In the genomic region with DNA sequence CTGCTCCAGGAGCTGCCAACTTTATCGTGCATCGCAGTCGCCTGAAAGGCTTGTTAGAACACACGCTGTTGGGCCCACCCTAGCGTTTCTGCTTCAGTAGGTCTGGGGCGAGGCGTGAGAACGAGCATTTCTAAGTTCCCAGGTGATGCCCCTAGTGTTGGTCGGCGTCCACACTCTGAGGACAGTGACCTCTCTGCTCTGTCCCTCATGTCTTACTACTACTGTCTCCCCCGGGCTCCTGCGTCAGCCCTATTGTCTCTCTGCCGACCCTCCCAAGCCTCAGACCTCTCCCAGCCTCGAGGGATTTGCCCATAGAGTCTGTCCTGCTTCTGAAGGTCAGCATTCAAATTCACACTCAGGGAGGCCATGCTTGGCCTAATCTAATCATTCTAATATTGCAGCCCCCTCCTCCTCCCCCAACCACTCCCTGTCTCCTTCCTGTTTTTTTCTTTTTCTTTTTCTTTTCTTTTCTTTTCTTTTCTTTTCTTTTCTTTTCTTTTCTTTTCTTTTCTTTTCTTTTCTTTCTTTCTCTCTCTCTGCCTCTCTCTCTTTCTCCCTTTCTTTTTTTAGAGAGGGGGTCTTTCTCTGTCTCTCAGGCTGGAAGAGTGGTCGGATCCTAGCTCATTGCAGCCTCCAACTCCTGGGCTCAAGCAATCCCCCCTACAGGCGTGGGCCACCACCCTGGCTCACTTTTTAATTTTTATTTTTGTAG, we compare ENCODE assay signal across 1 cellular context.
A peak's percentile ranks its signal among the peaks of the same experiment; 100 is the strongest.
TF ChIP-seq lines count a peak whose summit lies in the region.

No MANE protein-coding gene starts in this region.

TF ChIP-seq in HepG2, 621 proteins besides CTCF, POLR2A, EP300 and RAD21 (continued from another document and continues in another):
- TF ChIP-seq ZNF687 (CRISPR knock-in tag; IDR thresholded peaks at IDR 0.05), result peak; percentile 48; the same call in 1 of the 2 replicates
- TF ChIP-seq NR2C2 (CRISPR knock-in tag; IDR thresholded peaks at IDR 0.05; ENCODE audit: borderline replicate concordance), result no peak
- TF ChIP-seq E2F1 (CRISPR knock-in tag; IDR thresholded peaks at IDR 0.05), result no peak
- no peak for TF ChIP-seq ZNF83 (CRISPR knock-in tag; IDR thresholded peaks at IDR 0.05; ENCODE audit: borderline replicate concordance)
- TF ChIP-seq, protein P1, sequence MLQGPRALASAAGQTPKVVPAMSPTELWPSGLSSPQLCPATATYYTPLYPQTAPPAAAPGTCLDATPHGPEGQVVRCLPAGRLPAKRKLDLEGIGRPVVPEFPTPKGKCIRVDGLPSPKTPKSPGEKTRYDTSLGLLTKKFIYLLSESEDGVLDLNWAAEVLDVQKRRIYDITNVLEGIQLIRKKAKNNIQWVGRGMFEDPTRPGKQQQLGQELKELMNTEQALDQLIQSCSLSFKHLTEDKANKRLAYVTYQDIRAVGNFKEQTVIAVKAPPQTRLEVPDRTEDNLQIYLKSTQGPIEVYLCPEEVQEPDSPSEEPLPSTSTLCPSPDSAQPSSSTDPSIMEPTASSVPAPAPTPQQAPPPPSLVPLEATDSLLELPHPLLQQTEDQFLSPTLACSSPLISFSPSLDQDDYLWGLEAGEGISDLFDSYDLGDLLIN (CRISPR knock-in tag; IDR thresholded peaks at IDR 0.05; ENCODE audit: borderline replicate concordance), result 0 out of 2 replicates have a peak, but pooled peaks have one; percentile 33
- no peak for TF ChIP-seq MAFK (conservative IDR thresholded peaks at IDR 0.05 in 1 of 2, IDR thresholded peaks at IDR 0.05 in 1 of 2; ENCODE audit: low read length in 2 of 2)
- TF ChIP-seq HDAC1 (CRISPR knock-in tag; IDR thresholded peaks at IDR 0.05), result peak; percentile 10
- no peak for TF ChIP-seq REXO4 (CRISPR knock-in tag; IDR thresholded peaks at IDR 0.05; ENCODE audit: borderline replicate concordance)
- 0 out of 2 replicates have a peak, but pooled peaks have one; percentile 66 for TF ChIP-seq ZNF510 (CRISPR knock-in tag; IDR thresholded peaks at IDR 0.05; ENCODE audit: low read depth)
- no peak for TF ChIP-seq NKX3-1 (CRISPR knock-in tag; IDR thresholded peaks at IDR 0.05)
- TF ChIP-seq BATF2 (CRISPR knock-in tag; IDR thresholded peaks at IDR 0.05), result no peak
- TF ChIP-seq, protein P2, sequence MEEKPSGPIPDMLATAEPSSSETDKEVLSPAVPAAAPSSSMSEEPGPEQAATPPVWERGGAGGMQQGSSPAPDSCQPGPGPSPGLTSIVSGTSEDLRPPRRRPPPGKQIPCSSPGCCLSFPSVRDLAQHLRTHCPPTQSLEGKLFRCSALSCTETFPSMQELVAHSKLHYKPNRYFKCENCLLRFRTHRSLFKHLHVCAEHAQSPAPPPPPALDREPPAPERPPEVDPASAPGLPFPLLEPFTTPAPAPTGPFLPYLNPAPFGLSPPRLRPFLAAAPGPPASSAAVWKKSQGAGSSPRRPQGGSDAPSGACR (CRISPR knock-in tag; IDR thresholded peaks at IDR 0.05), result no peak
- TF ChIP-seq SP2 (CRISPR knock-in tag; IDR thresholded peaks at IDR 0.05), result no peak
- TF ChIP-seq KLF6 (CRISPR knock-in tag; IDR thresholded peaks at IDR 0.05), result no peak
- no peak for TF ChIP-seq MED13 (CRISPR knock-in tag; IDR thresholded peaks at IDR 0.05)
- no peak; the same call in 1 of the 2 replicates for TF ChIP-seq KDM5B (CRISPR knock-in tag; IDR thresholded peaks at IDR 0.05; ENCODE audit: borderline replicate concordance)
- peak; percentile 1; the same call in 1 of the 2 replicates for TF ChIP-seq YEATS4 (CRISPR knock-in tag; IDR thresholded peaks at IDR 0.05; ENCODE audit: borderline replicate concordance)
- TF ChIP-seq, protein P3, sequence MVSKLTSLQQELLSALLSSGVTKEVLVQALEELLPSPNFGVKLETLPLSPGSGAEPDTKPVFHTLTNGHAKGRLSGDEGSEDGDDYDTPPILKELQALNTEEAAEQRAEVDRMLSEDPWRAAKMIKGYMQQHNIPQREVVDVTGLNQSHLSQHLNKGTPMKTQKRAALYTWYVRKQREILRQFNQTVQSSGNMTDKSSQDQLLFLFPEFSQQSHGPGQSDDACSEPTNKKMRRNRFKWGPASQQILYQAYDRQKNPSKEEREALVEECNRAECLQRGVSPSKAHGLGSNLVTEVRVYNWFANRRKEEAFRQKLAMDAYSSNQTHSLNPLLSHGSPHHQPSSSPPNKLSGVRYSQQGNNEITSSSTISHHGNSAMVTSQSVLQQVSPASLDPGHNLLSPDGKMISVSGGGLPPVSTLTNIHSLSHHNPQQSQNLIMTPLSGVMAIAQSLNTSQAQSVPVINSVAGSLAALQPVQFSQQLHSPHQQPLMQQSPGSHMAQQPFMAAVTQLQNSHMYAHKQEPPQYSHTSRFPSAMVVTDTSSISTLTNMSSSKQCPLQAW (CRISPR knock-in tag; IDR thresholded peaks at IDR 0.05), result no peak
- no peak for TF ChIP-seq FLYWCH1 (CRISPR knock-in tag; IDR thresholded peaks at IDR 0.05)
- TF ChIP-seq ZNF451 (CRISPR knock-in tag; IDR thresholded peaks at IDR 0.05), result no peak
- TF ChIP-seq, protein P4, sequence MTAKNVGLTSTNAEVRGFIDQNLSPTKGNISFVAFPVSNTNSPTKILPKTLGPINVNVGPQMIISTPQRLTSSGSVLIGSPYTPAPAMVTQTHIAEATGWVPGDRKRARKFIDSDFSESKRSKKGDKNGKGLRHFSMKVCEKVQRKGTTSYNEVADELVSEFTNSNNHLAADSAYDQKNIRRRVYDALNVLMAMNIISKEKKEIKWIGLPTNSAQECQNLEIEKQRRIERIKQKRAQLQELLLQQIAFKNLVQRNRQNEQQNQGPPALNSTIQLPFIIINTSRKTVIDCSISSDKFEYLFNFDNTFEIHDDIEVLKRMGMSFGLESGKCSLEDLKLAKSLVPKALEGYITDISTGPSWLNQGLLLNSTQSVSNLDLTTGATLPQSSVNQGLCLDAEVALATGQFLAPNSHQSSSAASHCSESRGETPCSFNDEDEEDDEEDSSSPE (CRISPR knock-in tag; IDR thresholded peaks at IDR 0.05), result 0 out of 2 replicates have a peak, but pooled peaks have one; percentile 16
- no peak for TF ChIP-seq ATM (IDR thresholded peaks at IDR 0.05; ENCODE audit: borderline replicate concordance)
- TF ChIP-seq NR2F1 (CRISPR knock-in tag; IDR thresholded peaks at IDR 0.05), result no peak
- no peak; the same call in 1 of the 2 replicates for TF ChIP-seq ZNF280B (CRISPR knock-in tag; IDR thresholded peaks at IDR 0.05; ENCODE audit: borderline replicate concordance)
- no peak for TF ChIP-seq KLF9 (CRISPR knock-in tag; IDR thresholded peaks at IDR 0.05; ENCODE audit: low read depth)
- TF ChIP-seq SRY (CRISPR knock-in tag; IDR thresholded peaks at IDR 0.05), result no peak
- 0 out of 2 replicates have a peak, but pooled peaks have one; percentile 2 for TF ChIP-seq ZNF468 (CRISPR knock-in tag; IDR thresholded peaks at IDR 0.05)
- TF ChIP-seq ZNF747 (CRISPR knock-in tag; IDR thresholded peaks at IDR 0.05; ENCODE audit: borderline replicate concordance), result no peak
- TF ChIP-seq JUND (CRISPR knock-in tag; IDR thresholded peaks at IDR 0.05), result no peak
- no peak for TF ChIP-seq CREM (IDR thresholded peaks at IDR 0.05)
- TF ChIP-seq CREM (CRISPR knock-in tag; IDR thresholded peaks at IDR 0.05), result no peak
- no peak for TF ChIP-seq IRF1 (CRISPR knock-in tag; IDR thresholded peaks at IDR 0.05; ENCODE audit: low read depth)
- TF ChIP-seq MTF2 (CRISPR knock-in tag; IDR thresholded peaks at IDR 0.05; ENCODE audit: borderline replicate concordance), result no peak
- peak; percentile 20; the same call in 1 of the 2 replicates for TF ChIP-seq SP5 (CRISPR knock-in tag; IDR thresholded peaks at IDR 0.05; ENCODE audit: borderline replicate concordance, low read depth)
- TF ChIP-seq ZNF550 (CRISPR knock-in tag; IDR thresholded peaks at IDR 0.05; ENCODE audit: borderline replicate concordance), result no peak; the same call in 1 of the 2 replicates
- TF ChIP-seq, protein P5, sequence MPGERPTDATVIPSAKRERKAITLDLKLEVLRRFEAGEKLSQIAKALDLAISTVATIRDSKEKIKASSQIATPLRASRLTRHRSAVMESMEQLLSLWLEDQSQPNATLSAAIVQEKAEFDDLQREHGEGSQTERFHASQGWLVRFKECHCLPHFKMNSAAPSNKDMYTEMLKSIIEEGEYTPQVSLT (CRISPR knock-in tag; IDR thresholded peaks at IDR 0.05; ENCODE audit: borderline replicate concordance, low read depth), result no peak
- TF ChIP-seq, protein P6, sequence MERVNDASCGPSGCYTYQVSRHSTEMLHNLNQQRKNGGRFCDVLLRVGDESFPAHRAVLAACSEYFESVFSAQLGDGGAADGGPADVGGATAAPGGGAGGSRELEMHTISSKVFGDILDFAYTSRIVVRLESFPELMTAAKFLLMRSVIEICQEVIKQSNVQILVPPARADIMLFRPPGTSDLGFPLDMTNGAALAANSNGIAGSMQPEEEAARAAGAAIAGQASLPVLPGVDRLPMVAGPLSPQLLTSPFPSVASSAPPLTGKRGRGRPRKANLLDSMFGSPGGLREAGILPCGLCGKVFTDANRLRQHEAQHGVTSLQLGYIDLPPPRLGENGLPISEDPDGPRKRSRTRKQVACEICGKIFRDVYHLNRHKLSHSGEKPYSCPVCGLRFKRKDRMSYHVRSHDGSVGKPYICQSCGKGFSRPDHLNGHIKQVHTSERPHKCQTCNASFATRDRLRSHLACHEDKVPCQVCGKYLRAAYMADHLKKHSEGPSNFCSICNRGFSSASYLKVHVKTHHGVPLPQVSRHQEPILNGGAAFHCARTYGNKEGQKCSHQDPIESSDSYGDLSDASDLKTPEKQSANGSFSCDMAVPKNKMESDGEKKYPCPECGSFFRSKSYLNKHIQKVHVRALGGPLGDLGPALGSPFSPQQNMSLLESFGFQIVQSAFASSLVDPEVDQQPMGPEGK (CRISPR knock-in tag; IDR thresholded peaks at IDR 0.05), result peak; percentile 47; the same call in 1 of the 2 replicates
- no peak for TF ChIP-seq SIN3B (IDR thresholded peaks at IDR 0.05; ENCODE audit: low read length)
- no peak for TF ChIP-seq ZNF674 (CRISPR knock-in tag; IDR thresholded peaks at IDR 0.05; ENCODE audit: low read depth)
- 0 out of 2 replicates have a peak, but pooled peaks have one; percentile 26 for TF ChIP-seq ZC3H4 (CRISPR knock-in tag; IDR thresholded peaks at IDR 0.05; ENCODE audit: borderline replicate concordance)
- TF ChIP-seq ZNF781 (CRISPR knock-in tag; IDR thresholded peaks at IDR 0.05; ENCODE audit: borderline replicate concordance, not compliant biosample characterization), result no peak
- no peak for TF ChIP-seq GTF3A (CRISPR knock-in tag; conservative IDR thresholded peaks at IDR 0.05)
- TF ChIP-seq CBX5 (CRISPR knock-in tag; IDR thresholded peaks at IDR 0.05; ENCODE audit: borderline replicate concordance), result peak; percentile 64; the same call in 1 of the 2 replicates
- TF ChIP-seq NFE2 (CRISPR knock-in tag; IDR thresholded peaks at IDR 0.05), result no peak
- TF ChIP-seq RAD51 (IDR thresholded peaks at IDR 0.05; ENCODE audit: borderline replicate concordance), result no peak
- TF ChIP-seq ISX (CRISPR knock-in tag; conservative IDR thresholded peaks at IDR 0.05), result 0 out of 2 replicates have a peak, but pooled peaks have one; percentile 7
- 0 out of 2 replicates have a peak, but pooled peaks have one; percentile 2 for TF ChIP-seq REPIN1 (CRISPR knock-in tag; IDR thresholded peaks at IDR 0.05; ENCODE audit: borderline replicate concordance, low read depth)
